ENCODE assay signal across 16 cellular contexts in genomic region chr1:63362578-63362977, GRCh38. TPM values are rescaled to one million over a fixed set of nuclear protein-coding genes. Genes with fewer than 3 reads are reported as not detected.
DNase-seq lines count a peak whose midpoint lies in the region; ATAC-seq and TF ChIP-seq lines count a peak whose summit lies in the region.
"Had no signal": no experiment of that assay in that cellular context is flagged by ENCODE, and none has a peak within 500 bp of the region (broad histone marks: within the 10 kb centered on the region; RNA-seq: fewer than 3 reads in every experiment).

No MANE protein-coding gene starts in this region.

- peaks cover 8% of the 10 kb centered on the region for H3K4me1 Mint-ChIP-seq in chondrocyte (ENCODE audit: low read depth)

- DNase-seq in SK-N-SH (no peak), chondrocyte (ENCODE audit: low spot score) (no peak), osteoblast (ENCODE audit: insufficient read length, low spot score, missing footprints) (no peak)
- DNase-seq in activated CD4-positive, alpha-beta T cell treated with anti-CD3 and anti-CD28 coated beads, Interleukin-2, amount 50 U/mL, for 48 hours, result no peak
- DNase-seq: CD4-positive, alpha-beta memory T cell; DND-41; NCI-H1930; NCI-H510A; T-cell had no signal

- H4K20me1 ChIP-seq in SK-N-SH (ENCODE audit: insufficient read depth) (no peaks in the 10 kb centered on the region), Loucy (ENCODE audit: insufficient read depth, low read length, poor library complexity, severe bottlenecking) (no peaks in the 10 kb centered on the region), osteoblast (ENCODE audit: insufficient read depth, low read length) (no peaks in the 10 kb centered on the region)

- H3K36me3 Mint-ChIP-seq in chondrocyte (ENCODE audit: low read depth), result no peaks in the 10 kb centered on the region
- H3K36me3 Mint-ChIP-seq: IgD-negative memory B cell, T-cell had no signal

- TF ChIP-seq EP300 in SK-N-SH (IDR thresholded peaks at IDR 0.05; ENCODE audit: borderline replicate concordance in 1 of 2, low read depth in 1 of 2, low read length in 1 of 2), result no peak

- H3K9ac ChIP-seq in SK-N-SH (no peak overlapping the region), Loucy (ENCODE audit: low read depth, low read length, poor library complexity, severe bottlenecking) (no peak overlapping the region)

- H2AFZ ChIP-seq in SK-N-SH (ENCODE audit: low read depth) (no peak overlapping the region), Loucy (ENCODE audit: low read length) (no peak overlapping the region), osteoblast (ENCODE audit: low read length) (no peak overlapping the region)

- H3K36me3 ChIP-seq in SK-N-SH (replicated peaks in 1 of 2; ENCODE audit: control insufficient read depth in 1 of 2, insufficient read depth in 2 of 2, low read length in 1 of 2) (no peaks in the 10 kb centered on the region), Loucy (ENCODE audit: insufficient read depth, low read length) (no peaks in the 10 kb centered on the region), osteoblast (ENCODE audit: insufficient read depth, low read length) (no peaks in the 10 kb centered on the region)
- H3K36me3 ChIP-seq: HAP-1 had no signal

- no peaks in the 10 kb centered on the region for H3K79me2 ChIP-seq in SK-N-SH (ENCODE audit: insufficient read depth)
- no peaks in the 10 kb centered on the region for H3K79me2 ChIP-seq in Loucy (ENCODE audit: insufficient read depth, low read length)
- no peaks in the 10 kb centered on the region for H3K79me2 ChIP-seq in osteoblast (ENCODE audit: insufficient read depth, low read length)

- H3K4me1 ChIP-seq in SK-N-SH (ENCODE audit: control insufficient read depth in 1 of 2, insufficient read depth in 2 of 2, low read depth in 1 of 2, low read length in 1 of 2), result peaks cover 0 to 5% of the 10 kb centered on the region in 2 experiments; a peak in 1 of 4 replicates
- peaks cover 10% of the 10 kb centered on the region for H3K4me1 ChIP-seq in Loucy (ENCODE audit: insufficient read depth, low read length, poor library complexity, severe bottlenecking)
- no peaks in the 10 kb centered on the region for H3K4me1 ChIP-seq in osteoblast (ENCODE audit: insufficient read depth, low read length)

- H3K9me2 ChIP-seq in SK-N-SH (no peaks in the 10 kb centered on the region), Loucy (replicated peaks; ENCODE audit: low read depth, low read length) (no peaks in the 10 kb centered on the region)

- TF ChIP-seq RAD21 in SK-N-SH (IDR thresholded peaks at IDR 0.05; ENCODE audit: low read length), result no peak

- ATAC-seq in SK-N-SH treated with all-trans-retinoic acid at 6 μM for 48 hours, result no peak
- no peak for ATAC-seq in HG02571 (IDR thresholded peaks at IDR 0.05; ENCODE audit: unreplicated experiment)
- no peak for ATAC-seq in GM21786 (IDR thresholded peaks at IDR 0.05; ENCODE audit: unreplicated experiment)
- ATAC-seq: T-cell had no signal

- TF ChIP-seq CTCF in SK-N-SH (IDR thresholded peaks at IDR 0.05) (peak; percentile 16; the same call in 1 of the 2 replicates), Loucy (conservative IDR thresholded peaks at IDR 0.05; ENCODE audit: low read length) (peak; percentile 43), chondrocyte (IDR thresholded peaks at IDR 0.05) (peak; percentile 39), osteoblast (IDR thresholded peaks at IDR 0.05; ENCODE audit: extremely low read depth, low read depth, low read length) (peak; percentile 5)

- H3K4me3 ChIP-seq in SK-N-SH (ENCODE audit: low read depth in 2 of 2, low read length in 1 of 2) (no peak overlapping the region), Loucy (ENCODE audit: low read length, poor library complexity, severe bottlenecking) (no peak overlapping the region), osteoblast (ENCODE audit: insufficient read depth, low read length) (no peak overlapping the region)
- H3K4me3 ChIP-seq: HAP-1 had no signal

- peaks cover 4% of the 10 kb centered on the region for H3K27me3 Mint-ChIP-seq in chondrocyte (ENCODE audit: low read depth)

- no peak overlapping the region for H3K27ac ChIP-seq in SK-N-SH (ENCODE audit: low read depth in 2 of 2, low read length in 1 of 2)
- no peak overlapping the region for H3K27ac ChIP-seq in osteoblast (ENCODE audit: low read depth, low read length)

- CTCF ChIA-PET in SK-N-SH (lab: Yijun Ruan, JAX), result no interaction called here

- WGBS in SK-N-SH (ENCODE audit: low lambda C conversion rate), result 71% methylated on average over 1 of the region's 1 CpG

- no peaks in the 10 kb centered on the region for H3K9me3 Mint-ChIP-seq in chondrocyte (ENCODE audit: low read depth)
- H3K9me3 Mint-ChIP-seq: CD4-positive, alpha-beta memory T cell; IgD-negative memory B cell; T-cell had no signal

- no peak overlapping the region for H3K27ac Mint-ChIP-seq in chondrocyte (ENCODE audit: unreplicated experiment)
- H3K27ac Mint-ChIP-seq: CD4-positive, alpha-beta memory T cell; IgD-negative memory B cell; T-cell had no signal

- no peak overlapping the region for H3K4me3 Mint-ChIP-seq in chondrocyte (ENCODE audit: unreplicated experiment)
- H3K4me3 Mint-ChIP-seq: CD4-positive, alpha-beta memory T cell; IgD-negative memory B cell; T-cell had no signal

- no peaks in the 10 kb centered on the region; the same call in 1 of the 2 replicates for H3K27me3 ChIP-seq in SK-N-SH (ENCODE audit: insufficient read depth)
- no peaks in the 10 kb centered on the region for H3K27me3 ChIP-seq in Loucy (ENCODE audit: insufficient read depth, low read length, poor library complexity, severe bottlenecking)
- H3K27me3 ChIP-seq in osteoblast (ENCODE audit: insufficient read depth, low read length), result peaks cover 2% of the 10 kb centered on the region

- H3K9me3 ChIP-seq in SK-N-SH (no peaks in the 10 kb centered on the region), Loucy (ENCODE audit: insufficient read depth, low read depth, low read length) (no peaks in the 10 kb centered on the region), osteoblast (ENCODE audit: low read depth, low read length) (no peaks in the 10 kb centered on the region)
- H3K9me3 ChIP-seq: HAP-1 had no signal

- POLR2A ChIA-PET in SK-N-SH (lab: Yijun Ruan, JAX), result no interaction called here

- H3K4me2 ChIP-seq in SK-N-SH, result no peak overlapping the region
- H3K4me2 ChIP-seq in Loucy (ENCODE audit: low read depth, low read length, poor library complexity, severe bottlenecking), result no peak overlapping the region
- no peak overlapping the region for H3K4me2 ChIP-seq in osteoblast (ENCODE audit: insufficient read depth, low read length)

- H3F3A ChIP-seq in SK-N-SH (replicated peaks; ENCODE audit: insufficient read depth) (no peaks in the 10 kb centered on the region), Loucy (ENCODE audit: low read depth) (no peaks in the 10 kb centered on the region)

TF ChIP-seq in SK-N-SH, 30 proteins besides CTCF, POLR2A, EP300 and RAD21 (continues in another document):
- TF ChIP-seq ZBTB33 (IDR thresholded peaks at IDR 0.05; ENCODE audit: borderline replicate concordance, low read depth) (no peak), CHD2 (IDR thresholded peaks at IDR 0.05; ENCODE audit: low read length, partially characterized antibody) (no peak), YY1 (IDR thresholded peaks at IDR 0.05; ENCODE audit: low read depth) (no peak), SMC3 (IDR thresholded peaks at IDR 0.05; ENCODE audit: low read depth, low read length) (no peak)

TF ChIP-seq in SK-N-SH treated with all-trans-retinoic acid at 6 μM for 48 hours, 23 proteins besides CTCF, POLR2A, EP300 and RAD21 (continues in another document):
- TF ChIP-seq, protein P1, sequence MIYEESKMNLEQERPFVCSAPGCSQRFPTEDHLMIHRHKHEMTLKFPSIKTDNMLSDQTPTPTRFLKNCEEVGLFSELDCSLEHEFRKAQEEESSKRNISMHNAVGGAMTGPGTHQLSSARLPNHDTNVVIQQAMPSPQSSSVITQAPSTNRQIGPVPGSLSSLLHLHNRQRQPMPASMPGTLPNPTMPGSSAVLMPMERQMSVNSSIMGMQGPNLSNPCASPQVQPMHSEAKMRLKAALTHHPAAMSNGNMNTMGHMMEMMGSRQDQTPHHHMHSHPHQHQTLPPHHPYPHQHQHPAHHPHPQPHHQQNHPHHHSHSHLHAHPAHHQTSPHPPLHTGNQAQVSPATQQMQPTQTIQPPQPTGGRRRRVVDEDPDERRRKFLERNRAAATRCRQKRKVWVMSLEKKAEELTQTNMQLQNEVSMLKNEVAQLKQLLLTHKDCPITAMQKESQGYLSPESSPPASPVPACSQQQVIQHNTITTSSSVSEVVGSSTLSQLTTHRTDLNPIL (CRISPR knock-in tag; IDR thresholded peaks at IDR 0.05; ENCODE audit: low read depth), result no peak
- TF ChIP-seq TSHZ2 (CRISPR knock-in tag; IDR thresholded peaks at IDR 0.05), result no peak
- TF ChIP-seq ZNF565 (CRISPR knock-in tag; conservative IDR thresholded peaks at IDR 0.05; ENCODE audit: low read depth), result no peak
- TF ChIP-seq ARNTL (CRISPR knock-in tag; IDR thresholded peaks at IDR 0.05; ENCODE audit: borderline replicate concordance, low read depth), result no peak

RNA-seq across cellular contexts. Expression of gene ALG6, which starts 4.8 kb away (rescaled TPM):
- polyA plus RNA-seq in SK-N-SH (2012; rRNA removed), result 3.8 and 5.7 TPM in 2 replicates
- 5.2 and 6.1 TPM in 2 replicates for polyA plus RNA-seq in SK-N-SH (2012; cell fraction: cytosol; rRNA removed)
- polyA plus RNA-seq in SK-N-SH (2012; cell fraction: nucleus; rRNA removed), result 3.9 and 10.3 TPM in 2 replicates
- 7.5 to 11.6 TPM (median 8.5 TPM) in 3 replicates for total RNA-seq in chondrocyte
- 8.3 and 8.8 TPM in 2 replicates for total RNA-seq in osteoblast

RNA-seq across cellular contexts. Expression of gene FOXD3, which starts 40.2 kb away (rescaled TPM):
- not detected in 2 replicates for polyA plus RNA-seq in SK-N-SH (2012; rRNA removed)
- polyA plus RNA-seq in SK-N-SH (2012; cell fraction: cytosol; rRNA removed), result not detected in 2 replicates
- polyA plus RNA-seq in SK-N-SH (2012; cell fraction: nucleus; rRNA removed), result not detected in 2 replicates
- total RNA-seq in chondrocyte (not detected in 3 replicates), osteoblast (not detected in 2 replicates)
- total RNA-seq: A172; CD4-positive, alpha-beta memory T cell; T-cell had no signal
- polyA plus RNA-seq: CD4-positive, alpha-beta memory T cell; IgD-negative memory B cell had no signal
